Comparison of ENCODE assay signal across 16 cellular contexts in the genomic region with DNA sequence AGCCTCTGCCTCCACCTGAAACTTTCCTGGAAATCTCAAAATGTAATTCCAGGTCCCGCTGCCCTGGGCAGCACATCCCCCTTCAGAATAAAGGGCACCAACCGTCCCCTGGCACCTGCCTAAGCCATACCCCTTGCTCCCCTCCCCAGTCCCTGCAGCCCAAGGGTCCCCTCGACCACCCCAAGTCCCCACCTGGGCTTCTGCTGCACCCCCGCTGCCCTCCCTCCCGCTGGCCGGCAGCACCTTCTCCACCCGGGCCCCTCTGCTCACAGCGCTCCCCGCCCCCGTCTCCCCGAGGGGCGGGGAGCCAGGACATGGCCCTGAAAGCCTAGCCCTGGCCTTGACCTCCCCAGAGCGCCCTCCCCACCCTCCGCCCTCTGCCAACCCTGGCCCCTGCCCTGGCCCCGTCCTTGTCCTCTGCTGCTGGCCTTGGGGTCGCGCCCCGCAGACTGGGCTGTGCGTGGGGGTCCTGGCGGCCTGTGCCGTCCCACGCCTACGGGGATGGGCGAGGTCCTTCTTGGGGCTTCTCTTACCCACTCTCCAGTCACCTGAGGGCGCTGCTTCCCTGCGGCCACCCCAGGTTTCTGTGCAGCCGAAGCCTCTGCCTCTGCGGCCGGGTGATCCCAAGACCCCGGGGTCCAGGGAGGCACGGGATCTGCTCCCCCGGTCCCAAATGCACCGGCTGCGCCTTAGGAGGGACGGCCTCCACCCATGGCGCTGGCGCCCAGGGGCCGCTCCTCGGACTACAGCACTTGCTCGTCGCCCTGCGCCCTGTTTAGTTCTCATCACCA. TPM values are rescaled to one million over a fixed set of nuclear protein-coding genes. Genes with fewer than 3 reads are reported as not detected.
DNase-seq lines count a peak whose midpoint lies in the region; ATAC-seq and TF ChIP-seq lines count a peak whose summit lies in the region.
"Had no signal": no experiment of that assay in that cellular context is flagged by ENCODE, and none has a peak within 500 bp of the region (broad histone marks: within the 10 kb centered on the region; RNA-seq: fewer than 3 reads in every experiment).

No MANE protein-coding gene starts in this region.

- H3K36me3 ChIP-seq in upper lobe of right lung: peaks cover 22% of the 10 kb centered on the region
- H3K36me3 ChIP-seq: ovary had no signal

- ATAC-seq in activated naive CD4-positive, alpha-beta T cell treated with anti-CD3 and anti-CD28 coated beads, Interleukin-2, amount 50 U/mL, for 72 hours: no peak
- no peak for ATAC-seq in upper lobe of right lung
- ATAC-seq in GM18517 (IDR thresholded peaks at IDR 0.05; ENCODE audit: unreplicated experiment): no peak
- ATAC-seq in GM21723 (IDR thresholded peaks at IDR 0.05; ENCODE audit: unreplicated experiment): no peak

- peaks cover 4% of the 10 kb centered on the region for H3K27me3 Mint-ChIP-seq in activated naive CD4-positive, alpha-beta T cell treated with anti-CD3 and anti-CD28 coated beads, Interleukin-2, amount 10 ng/mL, durations not matched to agents 7 days and 5 days
- no peaks in the 10 kb centered on the region for H3K27me3 Mint-ChIP-seq in activated CD4-positive, alpha-beta memory T cell treated with anti-CD3 and anti-CD28 coated beads for 36 hours

- DNase-seq in activated naive CD4-positive, alpha-beta T cell treated with anti-CD3 and anti-CD28 coated beads, Interleukin-2, amount 50 U/mL, for 72 hours (ENCODE audit: low spot score in 2 of 2): peak in 1 of 2 donors; percentile 47
- DNase-seq in activated naive CD4-positive, alpha-beta T cell treated with anti-CD3 and anti-CD28 coated beads, Interleukin-2, amount 10 ng/mL, durations not matched to agents 7 days and 5 days: no peak
- peak; percentile 7 for DNase-seq in activated CD4-positive, alpha-beta memory T cell treated with anti-CD3 and anti-CD28 coated beads for 36 hours
- peak; percentile 70 for DNase-seq in iPS-NIHi11 (ENCODE audit: low spot score)
- peak; percentile 60 for DNase-seq in upper lobe of right lung
- no peak for DNase-seq in NCI-H2107 treated with DMSO at 0.1 percent for 48 hours (lab: John Stamatoyannopoulos, UW; ENCODE audit: unreplicated experiment)
- DNase-seq: AML-193, amniotic stem cell, mesendoderm, NCI-H2029, NCI-H774, RPMI8226 had no signal

- intact Hi-C loops in activated CD4-positive, alpha-beta memory T cell treated with anti-CD3 and anti-CD28 coated beads for 36 hours (cut with micrococcal nuclease): no loop called here
- intact Hi-C loops in upper lobe of right lung (cut with DNase I): no loop called here

- H3K27me3 ChIP-seq in upper lobe of right lung: no peaks in the 10 kb centered on the region
- H3K27me3 ChIP-seq: ovary had no signal

- H3K27ac ChIP-seq in upper lobe of right lung: no peak overlapping the region
- H3K27ac ChIP-seq: ovary had no signal

- POLR2A ChIA-PET in activated CD4-positive, alpha-beta memory T cell treated with anti-CD3 and anti-CD28 coated beads for 36 hours (lab: Charles Lee): no interaction called here

- CTCF ChIA-PET in activated naive CD4-positive, alpha-beta T cell treated with anti-CD3 and anti-CD28 coated beads, Interleukin-2, amount 10 ng/mL, durations not matched to agents 7 days and 5 days (lab: Charles Lee): no interaction called here
- CTCF ChIA-PET in activated CD4-positive, alpha-beta memory T cell treated with anti-CD3 and anti-CD28 coated beads for 36 hours (lab: Charles Lee): no interaction called here

- H3K9me3 ChIP-seq in upper lobe of right lung: no peaks in the 10 kb centered on the region
- H3K9me3 ChIP-seq: ovary had no signal

- peak overlapping the region; percentile 42 to 81 for H3K27ac Mint-ChIP-seq in activated naive CD4-positive, alpha-beta T cell treated with anti-CD3 and anti-CD28 coated beads, Interleukin-2, amount 50 U/mL, for 72 hours
- no peak overlapping the region for H3K27ac Mint-ChIP-seq in activated naive CD4-positive, alpha-beta T cell treated with anti-CD3 and anti-CD28 coated beads, Interleukin-2, amount 10 ng/mL, durations not matched to agents 7 days and 5 days
- H3K27ac Mint-ChIP-seq in activated CD4-positive, alpha-beta memory T cell treated with anti-CD3 and anti-CD28 coated beads for 36 hours: no peak overlapping the region
- H3K27ac Mint-ChIP-seq: dendritic cell treated with granulocyte-macrophage colony-stimulating factor and Interleukin-4, amounts not matched to agents 40 ng/mL and 50 ng/mL, for 4 days had no signal

- no peak for TF ChIP-seq CTCF in upper lobe of right lung (IDR thresholded peaks at IDR 0.05)

- no peak overlapping the region for H3K4me3 Mint-ChIP-seq in activated naive CD4-positive, alpha-beta T cell treated with anti-CD3 and anti-CD28 coated beads, Interleukin-2, amount 10 ng/mL, durations not matched to agents 7 days and 5 days
- no peak overlapping the region for H3K4me3 Mint-ChIP-seq in activated CD4-positive, alpha-beta memory T cell treated with anti-CD3 and anti-CD28 coated beads for 36 hours
- H3K4me3 Mint-ChIP-seq: dendritic cell treated with granulocyte-macrophage colony-stimulating factor and Interleukin-4, amounts not matched to agents 40 ng/mL and 50 ng/mL, for 4 days had no signal

- H3K36me3 Mint-ChIP-seq in activated naive CD4-positive, alpha-beta T cell treated with anti-CD3 and anti-CD28 coated beads, Interleukin-2, amount 50 U/mL, for 72 hours: no peaks in the 10 kb centered on the region
- H3K36me3 Mint-ChIP-seq in activated naive CD4-positive, alpha-beta T cell treated with anti-CD3 and anti-CD28 coated beads, Interleukin-2, amount 10 ng/mL, durations not matched to agents 7 days and 5 days: no peaks in the 10 kb centered on the region
- H3K36me3 Mint-ChIP-seq in activated CD4-positive, alpha-beta memory T cell treated with anti-CD3 and anti-CD28 coated beads for 36 hours: peaks cover 10% of the 10 kb centered on the region

- no peak overlapping the region for H3K4me3 ChIP-seq in upper lobe of right lung
- H3K4me3 ChIP-seq: ovary had no signal

- H3K9me3 Mint-ChIP-seq in activated naive CD4-positive, alpha-beta T cell treated with anti-CD3 and anti-CD28 coated beads, Interleukin-2, amount 50 U/mL, for 72 hours: no peaks in the 10 kb centered on the region
- no peaks in the 10 kb centered on the region for H3K9me3 Mint-ChIP-seq in activated naive CD4-positive, alpha-beta T cell treated with anti-CD3 and anti-CD28 coated beads, Interleukin-2, amount 10 ng/mL, durations not matched to agents 7 days and 5 days
- no peaks in the 10 kb centered on the region for H3K9me3 Mint-ChIP-seq in activated CD4-positive, alpha-beta memory T cell treated with anti-CD3 and anti-CD28 coated beads for 36 hours
- H3K9me3 Mint-ChIP-seq: dendritic cell treated with granulocyte-macrophage colony-stimulating factor and Interleukin-4, amounts not matched to agents 40 ng/mL and 50 ng/mL, for 4 days had no signal

- H3K4me1 ChIP-seq in upper lobe of right lung: no peaks in the 10 kb centered on the region

- H3K4me1 Mint-ChIP-seq in activated naive CD4-positive, alpha-beta T cell treated with anti-CD3 and anti-CD28 coated beads, Interleukin-2, amount 10 ng/mL, durations not matched to agents 7 days and 5 days: peaks cover 10% of the 10 kb centered on the region
- peaks cover 18% of the 10 kb centered on the region for H3K4me1 Mint-ChIP-seq in activated CD4-positive, alpha-beta memory T cell treated with anti-CD3 and anti-CD28 coated beads for 36 hours (ENCODE audit: low read depth)

RNA-seq across cellular contexts. Expression of a gene that starts 41.7 kb away (rescaled TPM):
- total RNA-seq in activated naive CD4-positive, alpha-beta T cell treated with anti-CD3 and anti-CD28 coated beads, Interleukin-2, amount 50 U/mL, for 72 hours: 10 to 100 TPM; 25.6 to 38.7 TPM
- total RNA-seq in activated CD4-positive, alpha-beta memory T cell treated with anti-CD3 and anti-CD28 coated beads for 36 hours: 10 to 100 TPM; 39.8 to 39.9 TPM
- 18.4 TPM for total RNA-seq in upper lobe of right lung

RNA-seq across cellular contexts. Expression of a gene that starts 55.5 kb away (rescaled TPM):
- 10 to 100 TPM; 25.3 to 25.7 TPM for total RNA-seq in activated naive CD4-positive, alpha-beta T cell treated with anti-CD3 and anti-CD28 coated beads, Interleukin-2, amount 50 U/mL, for 72 hours
- total RNA-seq in activated CD4-positive, alpha-beta memory T cell treated with anti-CD3 and anti-CD28 coated beads for 36 hours: 10 to 100 TPM; 16.1 to 17.3 TPM
- total RNA-seq in upper lobe of right lung: 38.5 TPM

Comparison
In these comparisons a context has a peak if more than half of its experiments do, and no peak if none do; other contexts are left out.
1. H3K27ac Mint-ChIP-seq: peak in activated naive CD4-positive, alpha-beta T cell treated with anti-CD3 and anti-CD28 coated beads, Interleukin-2, amount 50 U/mL, for 72 hours (2 of 2); none in activated naive CD4-positive, alpha-beta T cell treated with anti-CD3 and anti-CD28 coated beads, Interleukin-2, amount 10 ng/mL, durations not matched to agents 7 days and 5 days (single experiment) and activated CD4-positive, alpha-beta memory T cell treated with anti-CD3 and anti-CD28 coated beads for 36 hours (single experiment).
2. DNase-seq: peak in activated CD4-positive, alpha-beta memory T cell treated with anti-CD3 and anti-CD28 coated beads for 36 hours (single experiment), iPS-NIHi11 (single experiment) and upper lobe of right lung (single experiment); none in activated naive CD4-positive, alpha-beta T cell treated with anti-CD3 and anti-CD28 coated beads, Interleukin-2, amount 10 ng/mL, durations not matched to agents 7 days and 5 days (single experiment) and NCI-H2107 treated with DMSO at 0.1 percent for 48 hours (single experiment).